In the genomic region with DNA sequence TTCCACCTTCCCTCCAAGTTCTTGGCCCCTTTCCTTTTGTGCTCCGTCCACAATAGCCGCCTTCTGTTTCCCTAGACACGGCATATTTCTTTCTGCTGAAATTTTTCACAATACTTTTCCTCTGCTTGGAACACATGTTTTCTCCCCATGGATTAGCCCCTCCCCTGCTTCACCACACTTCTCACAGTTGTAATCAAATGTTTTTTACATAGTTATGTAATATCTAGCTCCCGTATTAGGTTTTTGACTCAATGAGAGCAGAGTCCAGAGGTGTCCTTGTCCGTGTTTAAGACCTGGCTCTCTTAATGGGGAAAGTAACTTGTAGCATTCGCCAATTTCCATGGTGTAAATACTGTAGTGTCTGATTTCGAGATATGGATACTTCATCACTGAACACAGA, we compare ENCODE assay signal across 17 cellular contexts.
"Had no signal": no experiment of that assay in that cellular context is flagged by ENCODE, and none has a peak within 500 bp of the region (broad histone marks: within the 10 kb centered on the region; RNA-seq: fewer than 3 reads in every experiment).

No MANE protein-coding gene starts in this region.

- H3K4me1 ChIP-seq: foreskin keratinocyte, lower lobe of right lung had no signal

- H3K9me3 ChIP-seq: esophagus muscularis mucosa, gastroesophageal sphincter, heart left ventricle, left lung, lower lobe of right lung, mucosa of descending colon had no signal

- H3K27ac Mint-ChIP-seq: mesothelial cell of epicardium had no signal

- H3K4me3 Mint-ChIP-seq: mesothelial cell of epicardium had no signal

- H3K27ac ChIP-seq: coronary artery, dorsolateral prefrontal cortex, esophagus muscularis mucosa, foreskin keratinocyte, gastroesophageal sphincter, heart left ventricle, left lung, lower lobe of right lung had no signal

- H3K27me3 ChIP-seq: dorsolateral prefrontal cortex, esophagus muscularis mucosa, foreskin keratinocyte, gastroesophageal sphincter, heart left ventricle, left lung had no signal

- H3K4me3 ChIP-seq: coronary artery, dorsolateral prefrontal cortex, esophagus muscularis mucosa, gastroesophageal sphincter, heart left ventricle, left lung, lower lobe of right lung, mucosa of descending colon had no signal

- H3K36me3 ChIP-seq: esophagus muscularis mucosa, gastroesophageal sphincter, heart left ventricle, left lung, lower lobe of right lung had no signal

- ATAC-seq: foreskin keratinocyte, gastroesophageal sphincter, heart left ventricle, left lung, left ventricle myocardium superior, lower lobe of right lung, mucosa of descending colon had no signal

- DNase-seq: dermis blood vessel endothelial cell; dorsolateral prefrontal cortex; effector CD4-positive, alpha-beta T cell; effector memory CD4-positive, alpha-beta T cell; foreskin keratinocyte; heart left ventricle; hippocampal formation; left cardiac atrium; left lung; left ventricle myocardium superior; lower lobe of right lung; mesenchymal stem cell; mucosa of descending colon had no signal
